In the genomic region with DNA sequence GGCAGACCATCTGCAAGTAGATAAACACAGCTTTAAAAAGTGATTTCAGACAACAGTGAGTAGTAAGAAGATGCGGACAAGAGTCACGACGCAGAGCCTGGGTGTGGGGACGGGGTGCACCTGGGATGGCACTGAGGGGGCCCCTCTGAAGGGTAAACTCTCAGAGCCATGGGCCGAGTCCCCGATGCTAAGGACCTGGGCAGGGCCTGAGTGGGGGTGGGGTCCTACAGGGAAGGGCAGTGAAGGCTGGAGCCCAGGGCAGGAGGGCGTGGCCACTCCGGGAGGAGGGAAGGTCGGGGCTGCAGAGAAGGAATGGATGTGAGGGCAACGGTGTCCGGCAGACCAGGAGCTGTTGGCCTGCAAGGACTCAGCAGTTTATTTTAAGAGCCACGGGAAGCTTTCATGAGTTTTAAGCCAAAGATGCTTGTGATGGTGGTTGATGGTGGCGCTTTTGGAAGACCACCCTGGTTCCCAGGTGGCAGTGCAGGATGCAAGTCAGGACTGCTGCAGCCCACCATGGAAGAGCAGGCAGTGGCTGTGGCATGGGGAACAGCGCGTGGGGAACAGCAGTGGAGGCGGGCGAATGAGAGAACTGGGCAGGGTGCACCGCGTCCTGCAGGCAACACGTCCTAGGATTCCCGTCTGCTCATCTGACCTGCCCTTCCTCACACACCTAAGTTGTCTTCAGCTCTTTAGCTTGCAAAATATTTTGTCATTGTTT, we compare ENCODE assay signal across 27 cellular contexts.
"Had no signal": no experiment of that assay in that cellular context is flagged by ENCODE, and none has a peak within 500 bp of the region (broad histone marks: within the 10 kb centered on the region; RNA-seq: fewer than 3 reads in every experiment).

No MANE protein-coding gene starts in this region.

- FAIRE-seq: endothelial cell of umbilical vein, TTC549 had no signal

- H2AFZ ChIP-seq: hepatocyte had no signal

- H3K27ac Mint-ChIP-seq: activated CD4-positive, alpha-beta memory T cell treated with anti-CD3 and anti-CD28 coated beads, Interleukin-2, amount 10 ng/mL, durations not matched to agents 7 days and 5 days; activated CD4-positive, alpha-beta T cell treated with anti-CD3 and anti-CD28 coated beads, Interleukin-2, amount 10 ng/mL, durations not matched to agents 24 days and 14 days; activated naive CD4-positive, alpha-beta T cell treated with anti-CD3 and anti-CD28 coated beads, Interleukin-2, amount 50 U/mL, for 72 hours; activated T-cell treated with anti-CD3 and anti-CD28 coated beads, Interleukin-2, amount 50 U/mL, for 24 hours; activated T-helper 17 cell treated with anti-CD3 and anti-CD28 coated beads, Interleukin-2, amount 50 U/mL, for 72 hours; effector memory CD8-positive, alpha-beta T cell had no signal

- DNase-seq: activated CD4-positive, alpha-beta memory T cell treated with anti-CD3 and anti-CD28 coated beads, Interleukin-2, amount 10 ng/mL, durations not matched to agents 7 days and 5 days; activated CD4-positive, alpha-beta T cell treated with anti-CD3 and anti-CD28 coated beads, Interleukin-2, amount 10 ng/mL, durations not matched to agents 24 days and 14 days; activated CD8-positive, alpha-beta memory T cell treated with anti-CD3 and anti-CD28 coated beads, Interleukin-2, amount 50 U/mL, for 48 hours; activated gamma-delta T cell treated with Interleukin-2 at 50 U/mL for 16 hours; activated T-cell treated with anti-CD3 and anti-CD28 coated beads, Interleukin-2, amount 50 U/mL, for 24 hours; adrenal gland; body of pancreas; colonic mucosa; effector memory CD8-positive, alpha-beta T cell; islet precursor cell; ovary; psoas muscle; spleen; stimulated activated naive CD4-positive, alpha-beta T cell treated with Interleukin-2 at 50 U/mL for 16 hours had no signal

- H3K4me1 ChIP-seq: adrenal gland, body of pancreas, colonic mucosa, gastroesophageal sphincter, psoas muscle, right atrium auricular region, spleen, tibial nerve, vagina had no signal

- H3K36me3 Mint-ChIP-seq: activated naive CD4-positive, alpha-beta T cell treated with anti-CD3 and anti-CD28 coated beads, Interleukin-2, amount 50 U/mL, for 72 hours; naive thymus-derived CD8-positive, alpha-beta T cell had no signal

- H3K4me3 Mint-ChIP-seq: activated CD4-positive, alpha-beta memory T cell treated with anti-CD3 and anti-CD28 coated beads, Interleukin-2, amount 10 ng/mL, durations not matched to agents 7 days and 5 days; activated CD4-positive, alpha-beta T cell treated with anti-CD3 and anti-CD28 coated beads, Interleukin-2, amount 10 ng/mL, durations not matched to agents 24 days and 14 days; activated T-cell treated with anti-CD3 and anti-CD28 coated beads, Interleukin-2, amount 50 U/mL, for 24 hours; activated T-helper 17 cell treated with anti-CD3 and anti-CD28 coated beads, Interleukin-2, amount 50 U/mL, for 72 hours; effector memory CD8-positive, alpha-beta T cell; naive thymus-derived CD8-positive, alpha-beta T cell had no signal

- H3K4me2 ChIP-seq: hepatocyte had no signal

- H3K4me3 ChIP-seq: adrenal gland, body of pancreas, colonic mucosa, gastroesophageal sphincter, hepatocyte, ovary, psoas muscle, right atrium auricular region, spleen, tibial nerve, vagina had no signal

- H3K79me2 ChIP-seq: hepatocyte had no signal

- H3K9me3 Mint-ChIP-seq: activated CD4-positive, alpha-beta memory T cell treated with anti-CD3 and anti-CD28 coated beads, Interleukin-2, amount 10 ng/mL, durations not matched to agents 7 days and 5 days; activated CD4-positive, alpha-beta T cell treated with anti-CD3 and anti-CD28 coated beads, Interleukin-2, amount 10 ng/mL, durations not matched to agents 24 days and 14 days; activated naive CD4-positive, alpha-beta T cell treated with anti-CD3 and anti-CD28 coated beads, Interleukin-2, amount 50 U/mL, for 72 hours; activated T-cell treated with anti-CD3 and anti-CD28 coated beads, Interleukin-2, amount 50 U/mL, for 24 hours; activated T-helper 17 cell treated with anti-CD3 and anti-CD28 coated beads, Interleukin-2, amount 50 U/mL, for 72 hours; effector memory CD8-positive, alpha-beta T cell; naive thymus-derived CD8-positive, alpha-beta T cell had no signal

- H3K9me3 ChIP-seq: adrenal gland, body of pancreas, colonic mucosa, gastroesophageal sphincter, neutrophil, ovary, psoas muscle, right atrium auricular region, spleen, tibial nerve, vagina had no signal

- H3K4me1 Mint-ChIP-seq: activated CD4-positive, alpha-beta memory T cell treated with anti-CD3 and anti-CD28 coated beads, Interleukin-2, amount 10 ng/mL, durations not matched to agents 7 days and 5 days had no signal

- ATAC-seq: activated CD4-positive, CD25-positive, alpha-beta regulatory T cell treated with anti-CD3 and anti-CD28 coated beads, Interleukin-2, amount 50 U/mL, for 24 hours; activated naive CD4-positive, alpha-beta T cell treated with anti-CD3 and anti-CD28 coated beads, Interleukin-2, amount 50 U/mL, for 72 hours; activated T-helper 17 cell treated with anti-CD3 and anti-CD28 coated beads, Interleukin-2, amount 50 U/mL, for 72 hours; body of pancreas; effector memory CD8-positive, alpha-beta T cell; gastroesophageal sphincter; naive thymus-derived CD8-positive, alpha-beta T cell; psoas muscle had no signal

- H3K36me3 ChIP-seq: adrenal gland, colonic mucosa, gastroesophageal sphincter, neutrophil, ovary, right atrium auricular region, spleen, tibial nerve, vagina had no signal

- H3K27ac ChIP-seq: adrenal gland, body of pancreas, colonic mucosa, gastroesophageal sphincter, hepatocyte, neutrophil, ovary, psoas muscle, right atrium auricular region, spleen, tibial nerve, vagina, VCaP had no signal

- H3K27me3 ChIP-seq: body of pancreas, colonic mucosa, ovary, right atrium auricular region, tibial nerve, vagina had no signal
